Comparison of ENCODE assay signal across 24 cellular contexts in the genomic region with DNA sequence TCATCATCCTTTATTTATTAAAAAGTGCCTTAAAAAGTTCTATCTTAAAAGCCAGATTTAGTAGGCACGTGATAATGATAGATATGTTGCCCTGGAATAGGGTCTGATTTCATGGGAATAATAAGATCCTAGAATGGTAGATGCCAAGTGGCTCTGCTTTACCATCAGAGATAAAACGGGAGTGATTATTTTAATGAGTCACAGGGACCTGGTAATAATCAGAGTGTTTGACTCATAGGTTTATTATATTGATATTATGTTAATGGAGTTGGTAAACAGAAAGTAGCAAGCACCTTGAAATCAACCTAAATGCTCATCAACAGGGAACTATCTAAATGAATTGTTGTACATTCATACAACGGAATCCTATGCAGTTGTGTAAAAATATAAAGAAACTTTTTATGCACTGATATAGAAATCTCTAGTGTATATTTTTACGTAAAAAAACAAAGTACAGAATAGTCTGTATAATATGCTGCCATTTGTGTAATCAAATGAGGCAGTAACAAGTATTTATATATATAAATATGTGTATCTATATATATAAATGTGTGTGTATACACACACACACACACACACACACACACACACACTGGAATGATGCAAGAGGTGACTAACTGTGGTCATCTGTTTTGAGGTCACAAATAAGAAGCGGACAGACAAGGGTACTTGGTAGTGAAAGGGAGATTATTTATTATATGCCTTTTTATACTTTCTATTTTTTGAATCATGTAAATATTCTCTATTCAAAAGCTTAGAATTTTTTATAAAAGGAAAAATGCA.
A peak's percentile ranks its signal among the peaks of the same experiment; 100 is the strongest.
DNase-seq lines count a peak whose midpoint lies in the region; ATAC-seq, FAIRE-seq and TF ChIP-seq lines count a peak whose summit lies in the region.
"Had no signal": no experiment of that assay in that cellular context is flagged by ENCODE, and none has a peak within 500 bp of the region (broad histone marks: within the 10 kb centered on the region; RNA-seq: fewer than 3 reads in every experiment).

No MANE protein-coding gene starts in this region.

- H3K9me3 ChIP-seq in HEK293 (ENCODE audit: control insufficient read depth, insufficient read depth, low read depth, low read length): no peaks in the 10 kb centered on the region
- H3K9me3 ChIP-seq: esophagus muscularis mucosa, heart left ventricle, left lung, transverse colon had no signal

- DNase-seq in NCI-H69 (lab: John Stamatoyannopoulos, UW) (peak; percentile 30), bronchial epithelial cell (ENCODE audit: low read depth) (peak; percentile 55), myocyte (ENCODE audit: low read depth) (peak; percentile 21), NCI-H2029 treated with DMSO at 0.1 percent for 48 hours (lab: John Stamatoyannopoulos, UW) (no peak), NCI-H128 (lab: John Stamatoyannopoulos, UW; ENCODE audit: unreplicated experiment) (no peak), foreskin keratinocyte (no peak)
- DNase-seq: activated naive CD4-positive, alpha-beta T cell treated with anti-CD3 and anti-CD28 coated beads, Interleukin-2, amount 50 U/mL, for 16 hours; activated T-cell treated with anti-CD3 and anti-CD28 coated beads, Interleukin-2, amount 50 U/mL, for 48 hours; AML-193; aorta; CD8-positive, alpha-beta memory T cell; cerebellar nuclear complex; heart left ventricle; left lung; NCI-H1048; NCI-H1930; NCI-H345; NK-92 treated with Interleukin-12 subunit alpha and Interleukin-12 subunit beta, amount 100 ng/mL, for 24 hours; stimulated activated CD4-positive, alpha-beta T cell treated with anti-CD3 and anti-CD28 coated beads, Interleukin-4, amount 100 ng/mL, for 1 hour; stimulated activated naive CD8-positive, alpha-beta T cell treated with anti-CD3 and anti-CD28 coated beads, Interleukin-15, amount 100 ng/mL, for 72 hours; transverse colon had no signal

- no peak for ATAC-seq in foreskin keratinocyte
- ATAC-seq: heart left ventricle; left lung; stimulated activated naive CD8-positive, alpha-beta T cell treated with anti-CD3 and anti-CD28 coated beads, Interleukin-15, amount 100 ng/mL, for 72 hours had no signal

- no peaks in the 10 kb centered on the region for H3K36me3 ChIP-seq in HEK293 (ENCODE audit: control insufficient read depth in 2 of 2, insufficient read depth in 1 of 2, low read length in 2 of 2)
- H3K36me3 ChIP-seq in bronchial epithelial cell (ENCODE audit: control insufficient read depth, insufficient read depth, low read length): no peaks in the 10 kb centered on the region
- H3K36me3 ChIP-seq: esophagus muscularis mucosa, heart left ventricle, left lung, transverse colon had no signal

- FAIRE-seq in bronchial epithelial cell (lab: Jason Lieb, UNC): no peak

- H3K27ac ChIP-seq in HEK293 (ENCODE audit: extremely low read depth, low read depth, low read length): no peak overlapping the region
- H3K27ac ChIP-seq in foreskin keratinocyte: no peak overlapping the region
- H3K27ac ChIP-seq: esophagus muscularis mucosa, heart left ventricle, HL-60, left lung, transverse colon had no signal

- H3K4me3 ChIP-seq in HEK293 (ENCODE audit: low read depth, low read length) (no peak overlapping the region), bronchial epithelial cell (ENCODE audit: low read depth, low read length) (no peak overlapping the region)
- H3K4me3 ChIP-seq: esophagus muscularis mucosa, heart left ventricle, left lung, transverse colon had no signal

- H3K27me3 ChIP-seq in bronchial epithelial cell (ENCODE audit: control insufficient read depth, insufficient read depth, low read length): no peaks in the 10 kb centered on the region
- peaks cover 3% of the 10 kb centered on the region for H3K27me3 ChIP-seq in foreskin keratinocyte
- H3K27me3 ChIP-seq: heart left ventricle had no signal

- POLR2A ChIA-PET in HEK293 (lab: Yijun Ruan, JAX): no interaction called here

- no peaks in the 10 kb centered on the region for H3K4me1 ChIP-seq in HEK293 (ENCODE audit: control insufficient read depth, insufficient read depth, low read length)
- H3K4me1 ChIP-seq in foreskin keratinocyte: peaks cover 11% of the 10 kb centered on the region
- H3K4me1 ChIP-seq: left lung had no signal

- TF ChIP-seq CTCF in HEK293 (tag by site-specific recombination; IDR thresholded peaks at IDR 0.05) (no peak), bronchial epithelial cell (IDR thresholded peaks at IDR 0.05; ENCODE audit: insufficient read depth, low read length, severe bottlenecking) (no peak), foreskin keratinocyte (conservative IDR thresholded peaks at IDR 0.05) (no peak)

- CTCF ChIA-PET in HEK293 (lab: Yijun Ruan, JAX): interaction anchor here (0.6 to 1.7 kb wide), 6 partner anchors 10 to 223 kb away, joined by 3 to 11 read pairs (median 4); no protein-coding TSS in a partner anchor

TF ChIP-seq in HEK293, 187 proteins besides CTCF, POLR2A, EP300 and RAD21:
- TF ChIP-seq, protein P1, sequence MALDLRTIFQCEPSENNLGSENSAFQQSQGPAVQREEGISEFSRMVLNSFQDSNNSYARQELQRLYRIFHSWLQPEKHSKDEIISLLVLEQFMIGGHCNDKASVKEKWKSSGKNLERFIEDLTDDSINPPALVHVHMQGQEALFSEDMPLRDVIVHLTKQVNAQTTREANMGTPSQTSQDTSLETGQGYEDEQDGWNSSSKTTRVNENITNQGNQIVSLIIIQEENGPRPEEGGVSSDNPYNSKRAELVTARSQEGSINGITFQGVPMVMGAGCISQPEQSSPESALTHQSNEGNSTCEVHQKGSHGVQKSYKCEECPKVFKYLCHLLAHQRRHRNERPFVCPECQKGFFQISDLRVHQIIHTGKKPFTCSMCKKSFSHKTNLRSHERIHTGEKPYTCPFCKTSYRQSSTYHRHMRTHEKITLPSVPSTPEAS (tag by site-specific recombination; IDR thresholded peaks at IDR 0.05): peak; percentile 50; the same call in 1 of the 2 replicates
- TF ChIP-seq ZNF560 (tag by site-specific recombination; IDR thresholded peaks at IDR 0.05; ENCODE audit: borderline replicate concordance): no peak

Comparison
In these comparisons a context has a peak if more than half of its experiments do, and no peak if none do; other contexts are left out.
1. DNase-seq: peak in NCI-H69 (single experiment), bronchial epithelial cell (single experiment) and myocyte (single experiment); none in NCI-H2029 treated with DMSO at 0.1 percent for 48 hours (single experiment), NCI-H128 (single experiment) and foreskin keratinocyte (0 of 2).